In the genomic region with DNA sequence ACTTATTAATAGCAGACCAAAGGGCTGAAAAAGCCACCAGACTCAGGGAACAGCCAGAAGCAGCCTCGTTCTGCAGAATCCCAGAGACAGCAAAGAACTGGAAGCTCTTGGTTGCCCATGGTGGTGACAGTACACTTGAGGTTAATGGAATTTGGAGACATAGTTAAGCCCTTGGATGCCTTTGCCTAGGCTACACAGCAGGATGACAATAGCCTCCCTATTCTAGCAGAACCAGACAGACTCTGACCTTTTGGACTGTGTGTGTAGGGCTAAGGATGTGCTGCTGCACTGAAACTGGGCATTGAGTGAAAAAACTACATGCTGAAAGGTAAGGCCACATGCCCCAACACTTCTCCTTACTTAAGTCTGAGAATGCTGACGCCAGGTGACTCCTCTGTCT, we compare ENCODE assay signal across 1 cellular context.
TF ChIP-seq lines count a peak whose summit lies in the region.

No MANE protein-coding gene starts in this region.

TF ChIP-seq in HepG2, 621 proteins besides CTCF, POLR2A, EP300 and RAD21 (continued from another document and continues in another):
- TF ChIP-seq, protein P1, sequence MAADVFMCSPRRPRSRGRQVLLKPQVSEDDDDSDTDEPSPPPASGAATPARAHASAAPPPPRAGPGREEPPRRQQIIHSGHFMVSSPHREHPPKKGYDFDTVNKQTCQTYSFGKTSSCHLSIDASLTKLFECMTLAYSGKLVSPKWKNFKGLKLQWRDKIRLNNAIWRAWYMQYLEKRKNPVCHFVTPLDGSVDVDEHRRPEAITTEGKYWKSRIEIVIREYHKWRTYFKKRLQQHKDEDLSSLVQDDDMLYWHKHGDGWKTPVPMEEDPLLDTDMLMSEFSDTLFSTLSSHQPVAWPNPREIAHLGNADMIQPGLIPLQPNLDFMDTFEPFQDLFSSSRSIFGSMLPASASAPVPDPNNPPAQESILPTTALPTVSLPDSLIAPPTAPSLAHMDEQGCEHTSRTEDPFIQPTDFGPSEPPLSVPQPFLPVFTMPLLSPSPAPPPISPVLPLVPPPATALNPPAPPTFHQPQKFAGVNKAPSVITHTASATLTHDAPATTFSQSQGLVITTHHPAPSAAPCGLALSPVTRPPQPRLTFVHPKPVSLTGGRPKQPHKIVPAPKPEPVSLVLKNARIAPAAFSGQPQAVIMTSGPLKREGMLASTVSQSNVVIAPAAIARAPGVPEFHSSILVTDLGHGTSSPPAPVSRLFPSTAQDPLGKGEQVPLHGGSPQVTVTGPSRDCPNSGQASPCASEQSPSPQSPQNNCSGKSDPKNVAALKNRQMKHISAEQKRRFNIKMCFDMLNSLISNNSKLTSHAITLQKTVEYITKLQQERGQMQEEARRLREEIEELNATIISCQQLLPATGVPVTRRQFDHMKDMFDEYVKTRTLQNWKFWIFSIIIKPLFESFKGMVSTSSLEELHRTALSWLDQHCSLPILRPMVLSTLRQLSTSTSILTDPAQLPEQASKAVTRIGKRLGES (CRISPR knock-in tag; IDR thresholded peaks at IDR 0.05; ENCODE audit: borderline replicate concordance): no peak
- TF ChIP-seq ARNT2 (CRISPR knock-in tag; IDR thresholded peaks at IDR 0.05; ENCODE audit: low read depth) (no peak), RARA (CRISPR knock-in tag; IDR thresholded peaks at IDR 0.05) (peak; percentile 26; the same call in 1 of the 2 replicates), ZNF136 (CRISPR knock-in tag; IDR thresholded peaks at IDR 0.05; ENCODE audit: low read depth) (no peak), ZNF644 (CRISPR knock-in tag; IDR thresholded peaks at IDR 0.05; ENCODE audit: low read depth) (peak; percentile 68), NBN (conservative IDR thresholded peaks at IDR 0.05) (no peak), ZNF274 (CRISPR knock-in tag; IDR thresholded peaks at IDR 0.05) (no peak), ZBTB14 (CRISPR knock-in tag; IDR thresholded peaks at IDR 0.05) (no peak), ZNF780A (CRISPR knock-in tag; IDR thresholded peaks at IDR 0.05) (no peak), NR2F6 (IDR thresholded peaks at IDR 0.05) (no peak), NR2F6 (CRISPR knock-in tag; IDR thresholded peaks at IDR 0.05) (peak; percentile 24; the same call in 1 of the 2 replicates), RBFOX2 (IDR thresholded peaks at IDR 0.05; ENCODE audit: low read depth, low read length) (no peak), CHD2 (IDR thresholded peaks at IDR 0.05; ENCODE audit: low read depth, low read length) (no peak), SRSF4 (IDR thresholded peaks at IDR 0.05; ENCODE audit: low read depth, low read length, poor library complexity, severe bottlenecking) (no peak), TAF15 (IDR thresholded peaks at IDR 0.05; ENCODE audit: low read depth, low read length, poor library complexity, severe bottlenecking) (no peak), ZNF549 (CRISPR knock-in tag; IDR thresholded peaks at IDR 0.05) (no peak), ZNF710 (CRISPR knock-in tag; IDR thresholded peaks at IDR 0.05; ENCODE audit: borderline replicate concordance) (no peak), JDP2 (CRISPR knock-in tag; IDR thresholded peaks at IDR 0.05; ENCODE audit: borderline replicate concordance) (no peak), TCF7L2 (IDR thresholded peaks at IDR 0.05; ENCODE audit: low read depth, low read length) (no peak), NR2F2 (IDR thresholded peaks at IDR 0.05; ENCODE audit: borderline replicate concordance, low read depth) (no peak), ZNF547 (CRISPR knock-in tag; IDR thresholded peaks at IDR 0.05) (no peak), HNF4A (CRISPR knock-in tag; IDR thresholded peaks at IDR 0.05) (peak; percentile 85), ZNF451 (CRISPR knock-in tag; IDR thresholded peaks at IDR 0.05) (no peak), YEATS4 (CRISPR knock-in tag; IDR thresholded peaks at IDR 0.05; ENCODE audit: borderline replicate concordance) (no peak), ZFP82 (CRISPR knock-in tag; IDR thresholded peaks at IDR 0.05; ENCODE audit: borderline replicate concordance) (no peak), KDM5B (CRISPR knock-in tag; IDR thresholded peaks at IDR 0.05; ENCODE audit: borderline replicate concordance) (no peak), ZNF878 (CRISPR knock-in tag; IDR thresholded peaks at IDR 0.05) (no peak), ZNF768 (CRISPR knock-in tag; IDR thresholded peaks at IDR 0.05) (no peak), ZBTB21 (CRISPR knock-in tag; IDR thresholded peaks at IDR 0.05) (no peak), PRMT3 (CRISPR knock-in tag; IDR thresholded peaks at IDR 0.05; ENCODE audit: borderline replicate concordance, low read depth) (no peak), ZNF12 (CRISPR knock-in tag; IDR thresholded peaks at IDR 0.05) (peak; percentile 81), ARID2 (CRISPR knock-in tag; IDR thresholded peaks at IDR 0.05; ENCODE audit: borderline replicate concordance) (no peak), NFIC (IDR thresholded peaks at IDR 0.05; ENCODE audit: low read length) (no peak), ZNF781 (CRISPR knock-in tag; IDR thresholded peaks at IDR 0.05; ENCODE audit: borderline replicate concordance, not compliant biosample characterization) (no peak), RARG (CRISPR knock-in tag; IDR thresholded peaks at IDR 0.05; ENCODE audit: low read depth) (no peak), ZNF563 (CRISPR knock-in tag; IDR thresholded peaks at IDR 0.05) (no peak), HMGXB4 (CRISPR knock-in tag; IDR thresholded peaks at IDR 0.05; ENCODE audit: borderline replicate concordance in 1 of 2, low read depth in 1 of 2) (no peak)
- TF ChIP-seq, protein P2, sequence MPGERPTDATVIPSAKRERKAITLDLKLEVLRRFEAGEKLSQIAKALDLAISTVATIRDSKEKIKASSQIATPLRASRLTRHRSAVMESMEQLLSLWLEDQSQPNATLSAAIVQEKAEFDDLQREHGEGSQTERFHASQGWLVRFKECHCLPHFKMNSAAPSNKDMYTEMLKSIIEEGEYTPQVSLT (CRISPR knock-in tag; IDR thresholded peaks at IDR 0.05; ENCODE audit: borderline replicate concordance, low read depth): no peak
- TF ChIP-seq, protein P3, sequence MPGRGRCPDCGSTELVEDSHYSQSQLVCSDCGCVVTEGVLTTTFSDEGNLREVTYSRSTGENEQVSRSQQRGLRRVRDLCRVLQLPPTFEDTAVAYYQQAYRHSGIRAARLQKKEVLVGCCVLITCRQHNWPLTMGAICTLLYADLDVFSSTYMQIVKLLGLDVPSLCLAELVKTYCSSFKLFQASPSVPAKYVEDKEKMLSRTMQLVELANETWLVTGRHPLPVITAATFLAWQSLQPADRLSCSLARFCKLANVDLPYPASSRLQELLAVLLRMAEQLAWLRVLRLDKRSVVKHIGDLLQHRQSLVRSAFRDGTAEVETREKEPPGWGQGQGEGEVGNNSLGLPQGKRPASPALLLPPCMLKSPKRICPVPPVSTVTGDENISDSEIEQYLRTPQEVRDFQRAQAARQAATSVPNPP (CRISPR knock-in tag; IDR thresholded peaks at IDR 0.05): no peak
- TF ChIP-seq, protein P4, sequence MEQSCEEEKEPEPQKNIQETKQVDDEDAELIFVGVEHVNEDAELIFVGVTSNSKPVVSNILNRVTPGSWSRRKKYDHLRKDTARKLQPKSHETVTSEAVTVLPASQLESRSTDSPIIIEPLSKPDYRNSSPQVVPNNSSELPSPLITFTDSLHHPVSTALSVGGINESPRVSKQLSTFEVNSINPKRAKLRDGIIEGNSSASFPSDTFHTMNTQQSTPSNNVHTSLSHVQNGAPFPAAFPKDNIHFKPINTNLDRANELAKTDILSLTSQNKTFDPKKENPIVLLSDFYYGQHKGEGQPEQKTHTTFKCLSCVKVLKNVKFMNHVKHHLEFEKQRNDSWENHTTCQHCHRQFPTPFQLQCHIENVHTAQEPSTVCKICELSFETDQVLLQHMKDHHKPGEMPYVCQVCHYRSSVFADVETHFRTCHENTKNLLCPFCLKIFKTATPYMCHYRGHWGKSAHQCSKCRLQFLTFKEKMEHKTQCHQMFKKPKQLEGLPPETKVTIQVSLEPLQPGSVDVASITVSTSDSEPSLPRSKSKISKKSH (CRISPR knock-in tag; IDR thresholded peaks at IDR 0.05; ENCODE audit: borderline replicate concordance): no peak
- TF ChIP-seq, protein P5, sequence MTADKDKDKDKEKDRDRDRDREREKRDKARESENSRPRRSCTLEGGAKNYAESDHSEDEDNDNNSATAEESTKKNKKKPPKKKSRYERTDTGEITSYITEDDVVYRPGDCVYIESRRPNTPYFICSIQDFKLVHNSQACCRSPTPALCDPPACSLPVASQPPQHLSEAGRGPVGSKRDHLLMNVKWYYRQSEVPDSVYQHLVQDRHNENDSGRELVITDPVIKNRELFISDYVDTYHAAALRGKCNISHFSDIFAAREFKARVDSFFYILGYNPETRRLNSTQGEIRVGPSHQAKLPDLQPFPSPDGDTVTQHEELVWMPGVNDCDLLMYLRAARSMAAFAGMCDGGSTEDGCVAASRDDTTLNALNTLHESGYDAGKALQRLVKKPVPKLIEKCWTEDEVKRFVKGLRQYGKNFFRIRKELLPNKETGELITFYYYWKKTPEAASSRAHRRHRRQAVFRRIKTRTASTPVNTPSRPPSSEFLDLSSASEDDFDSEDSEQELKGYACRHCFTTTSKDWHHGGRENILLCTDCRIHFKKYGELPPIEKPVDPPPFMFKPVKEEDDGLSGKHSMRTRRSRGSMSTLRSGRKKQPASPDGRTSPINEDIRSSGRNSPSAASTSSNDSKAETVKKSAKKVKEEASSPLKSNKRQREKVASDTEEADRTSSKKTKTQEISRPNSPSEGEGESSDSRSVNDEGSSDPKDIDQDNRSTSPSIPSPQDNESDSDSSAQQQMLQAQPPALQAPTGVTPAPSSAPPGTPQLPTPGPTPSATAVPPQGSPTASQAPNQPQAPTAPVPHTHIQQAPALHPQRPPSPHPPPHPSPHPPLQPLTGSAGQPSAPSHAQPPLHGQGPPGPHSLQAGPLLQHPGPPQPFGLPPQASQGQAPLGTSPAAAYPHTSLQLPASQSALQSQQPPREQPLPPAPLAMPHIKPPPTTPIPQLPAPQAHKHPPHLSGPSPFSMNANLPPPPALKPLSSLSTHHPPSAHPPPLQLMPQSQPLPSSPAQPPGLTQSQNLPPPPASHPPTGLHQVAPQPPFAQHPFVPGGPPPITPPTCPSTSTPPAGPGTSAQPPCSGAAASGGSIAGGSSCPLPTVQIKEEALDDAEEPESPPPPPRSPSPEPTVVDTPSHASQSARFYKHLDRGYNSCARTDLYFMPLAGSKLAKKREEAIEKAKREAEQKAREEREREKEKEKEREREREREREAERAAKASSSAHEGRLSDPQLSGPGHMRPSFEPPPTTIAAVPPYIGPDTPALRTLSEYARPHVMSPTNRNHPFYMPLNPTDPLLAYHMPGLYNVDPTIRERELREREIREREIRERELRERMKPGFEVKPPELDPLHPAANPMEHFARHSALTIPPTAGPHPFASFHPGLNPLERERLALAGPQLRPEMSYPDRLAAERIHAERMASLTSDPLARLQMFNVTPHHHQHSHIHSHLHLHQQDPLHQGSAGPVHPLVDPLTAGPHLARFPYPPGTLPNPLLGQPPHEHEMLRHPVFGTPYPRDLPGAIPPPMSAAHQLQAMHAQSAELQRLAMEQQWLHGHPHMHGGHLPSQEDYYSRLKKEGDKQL (CRISPR knock-in tag; IDR thresholded peaks at IDR 0.05; ENCODE audit: low read depth): no peak
- TF ChIP-seq, protein P6, sequence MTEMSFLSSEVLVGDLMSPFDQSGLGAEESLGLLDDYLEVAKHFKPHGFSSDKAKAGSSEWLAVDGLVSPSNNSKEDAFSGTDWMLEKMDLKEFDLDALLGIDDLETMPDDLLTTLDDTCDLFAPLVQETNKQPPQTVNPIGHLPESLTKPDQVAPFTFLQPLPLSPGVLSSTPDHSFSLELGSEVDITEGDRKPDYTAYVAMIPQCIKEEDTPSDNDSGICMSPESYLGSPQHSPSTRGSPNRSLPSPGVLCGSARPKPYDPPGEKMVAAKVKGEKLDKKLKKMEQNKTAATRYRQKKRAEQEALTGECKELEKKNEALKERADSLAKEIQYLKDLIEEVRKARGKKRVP (CRISPR knock-in tag; IDR thresholded peaks at IDR 0.05): no peak
- TF ChIP-seq, protein P7, sequence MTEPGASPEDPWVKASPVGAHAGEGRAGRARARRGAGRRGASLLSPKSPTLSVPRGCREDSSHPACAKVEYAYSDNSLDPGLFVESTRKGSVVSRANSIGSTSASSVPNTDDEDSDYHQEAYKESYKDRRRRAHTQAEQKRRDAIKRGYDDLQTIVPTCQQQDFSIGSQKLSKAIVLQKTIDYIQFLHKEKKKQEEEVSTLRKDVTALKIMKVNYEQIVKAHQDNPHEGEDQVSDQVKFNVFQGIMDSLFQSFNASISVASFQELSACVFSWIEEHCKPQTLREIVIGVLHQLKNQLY (CRISPR knock-in tag; IDR thresholded peaks at IDR 0.05): no peak
